In genomic region chr11:10975287-10975721, GRCh38 we compare ENCODE assay signal across 22 cellular contexts.
DNase-seq lines count a peak whose midpoint lies in the region; ATAC-seq and TF ChIP-seq lines count a peak whose summit lies in the region.
"Had no signal": no experiment of that assay in that cellular context is flagged by ENCODE, and none has a peak within 500 bp of the region (broad histone marks: within the 10 kb centered on the region; RNA-seq: fewer than 3 reads in every experiment).

No MANE protein-coding gene starts in this region.

- TF ChIP-seq CTCF in A673 (conservative IDR thresholded peaks at IDR 0.05; ENCODE audit: low read depth, low read length), result no peak
- no peak for TF ChIP-seq CTCF in ascending aorta (IDR thresholded peaks at IDR 0.05)

- POLR2A ChIA-PET in A673 (lab: Charles Lee; ENCODE audit: low non-redundant PET), result no interaction called here
- POLR2A ChIA-PET in CD8-positive, alpha-beta memory T cell (lab: Charles Lee), result no interaction called here

- H3K4me1 Mint-ChIP-seq in CD8-positive, alpha-beta memory T cell, result no peaks in the 10 kb centered on the region
- H3K4me1 Mint-ChIP-seq: activated T-helper 17 cell treated with anti-CD3 and anti-CD28 coated beads, Interleukin-2, amount 50 U/mL, for 72 hours had no signal

- H3K9me3 ChIP-seq in A673 (ENCODE audit: low read depth, low read length, poor library complexity, severe bottlenecking), result no peaks in the 10 kb centered on the region
- no peaks in the 10 kb centered on the region for H3K9me3 ChIP-seq in right cardiac atrium (ENCODE audit: control insufficient read depth, low read length)
- no peaks in the 10 kb centered on the region for H3K9me3 ChIP-seq in ascending aorta
- H3K9me3 ChIP-seq in CD8-positive, alpha-beta memory T cell (ENCODE audit: low read length), result no peaks in the 10 kb centered on the region
- H3K9me3 ChIP-seq: SJSA1 had no signal

- CTCF ChIA-PET in A673 (lab: Charles Lee), result no interaction called here
- CTCF ChIA-PET in CD8-positive, alpha-beta memory T cell (lab: Charles Lee), result interaction anchor here (1.5 kb wide), 1 partner anchor 31 kb away, joined by 3 read pairs; no protein-coding TSS in a partner anchor

- no peak overlapping the region for H3K27ac Mint-ChIP-seq in CD8-positive, alpha-beta memory T cell
- H3K27ac Mint-ChIP-seq: activated T-helper 17 cell treated with anti-CD3 and anti-CD28 coated beads, Interleukin-2, amount 50 U/mL, for 72 hours; stimulated activated naive CD8-positive, alpha-beta T cell treated with anti-CD3 and anti-CD28 coated beads, Interleukin-15, Interleukin-2, amounts not matched to agents 100 ng/mL and 50 ng/mL, for 24 hours; T-helper 2 cell treated with Interferon-gamma antibody and Interleukin-4, amounts not matched to agents 5 μg/mL and 100 μg/mL, for 36 hours had no signal

- no peaks in the 10 kb centered on the region for H3K4me1 ChIP-seq in A673 (ENCODE audit: insufficient read depth, low read length, poor library complexity, severe bottlenecking)
- no peaks in the 10 kb centered on the region for H3K4me1 ChIP-seq in right cardiac atrium (ENCODE audit: control insufficient read depth, insufficient read depth, low read length)
- H3K4me1 ChIP-seq in ascending aorta, result no peaks in the 10 kb centered on the region
- no peaks in the 10 kb centered on the region for H3K4me1 ChIP-seq in CD8-positive, alpha-beta memory T cell (ENCODE audit: insufficient read depth, low read length)

- DNase-seq in A673 (ENCODE audit: low spot score) (peak; percentile 27), DMS153 treated with DMSO at 0.1 percent for 48 hours (lab: John Stamatoyannopoulos, UW; ENCODE audit: unreplicated experiment) (peak; percentile 92), RPMI7951 (ENCODE audit: low read depth) (peak; percentile 27), right cardiac atrium (no peak), ascending aorta (ENCODE audit: low spot score in 2 of 2) (no peak), NCI-H510A treated with DMSO at 0.1 percent for 48 hours (lab: John Stamatoyannopoulos, UW) (no peak)
- no peak for DNase-seq in CD8-positive, alpha-beta memory T cell
- DNase-seq: activated CD4-positive, CD25-positive, alpha-beta regulatory T cell; glutamatergic neuron; HCEC 1CT; KBM-7; NCI-H1105; NCI-H446 treated with DMSO at 0.1 percent for 48 hours; occipital lobe; stimulated activated CD4-positive, alpha-beta T cell treated with anti-CD3 and anti-CD28 coated beads, Interleukin-1b, Interleukin-23, amount 100 ng/mL, for 48 hours had no signal

- no peak overlapping the region for H3K4me3 Mint-ChIP-seq in CD8-positive, alpha-beta memory T cell
- H3K4me3 Mint-ChIP-seq: activated T-helper 17 cell treated with anti-CD3 and anti-CD28 coated beads, Interleukin-2, amount 50 U/mL, for 72 hours; stimulated activated naive CD8-positive, alpha-beta T cell treated with anti-CD3 and anti-CD28 coated beads, Interleukin-15, Interleukin-2, amounts not matched to agents 100 ng/mL and 50 ng/mL, for 24 hours; T-helper 2 cell treated with Interferon-gamma antibody and Interleukin-4, amounts not matched to agents 5 μg/mL and 100 μg/mL, for 36 hours had no signal

- H3K9me3 Mint-ChIP-seq in CD8-positive, alpha-beta memory T cell, result no peaks in the 10 kb centered on the region
- H3K9me3 Mint-ChIP-seq: activated T-helper 17 cell treated with anti-CD3 and anti-CD28 coated beads, Interleukin-2, amount 50 U/mL, for 72 hours; stimulated activated naive CD8-positive, alpha-beta T cell treated with anti-CD3 and anti-CD28 coated beads, Interleukin-15, Interleukin-2, amounts not matched to agents 100 ng/mL and 50 ng/mL, for 24 hours; T-helper 2 cell treated with Interferon-gamma antibody and Interleukin-4, amounts not matched to agents 5 μg/mL and 100 μg/mL, for 36 hours had no signal

- BruUV-seq in A673 (replicated peaks; lab: Mats Ljungman, UMichigan), result no TSS peak

- no peak overlapping the region for H3K4me3 ChIP-seq in A673 (ENCODE audit: low read depth, low read length, poor library complexity, severe bottlenecking)
- H3K4me3 ChIP-seq in right cardiac atrium (ENCODE audit: low read length), result no peak overlapping the region
- no peak overlapping the region for H3K4me3 ChIP-seq in ascending aorta
- H3K4me3 ChIP-seq in CD8-positive, alpha-beta memory T cell (ENCODE audit: low read length), result no peak overlapping the region
- H3K4me3 ChIP-seq: cardiac muscle cell, esophagus muscularis mucosa, SJSA1 had no signal

- peak; percentile 59 to 70 for ATAC-seq in right cardiac atrium
- ATAC-seq in GM21576 (IDR thresholded peaks at IDR 0.05; ENCODE audit: unreplicated experiment), result no peak
- ATAC-seq: activated T-helper 17 cell treated with anti-CD3 and anti-CD28 coated beads, Interleukin-2, amount 50 U/mL, for 72 hours had no signal

- 19% methylated on average over 2 of the region's 2 CpGs for WGBS in right cardiac atrium

- no peaks in the 10 kb centered on the region for H3K36me3 ChIP-seq in A673 (ENCODE audit: insufficient read depth, low read length, poor library complexity, severe bottlenecking)
- no peaks in the 10 kb centered on the region for H3K36me3 ChIP-seq in ascending aorta
- H3K36me3 ChIP-seq in CD8-positive, alpha-beta memory T cell (ENCODE audit: insufficient read depth, low read length), result no peaks in the 10 kb centered on the region
- H3K36me3 ChIP-seq: cardiac muscle cell, esophagus muscularis mucosa, SJSA1 had no signal

- H3K27ac ChIP-seq in A673 (ENCODE audit: low read depth, low read length, poor library complexity, severe bottlenecking) (no peak overlapping the region), right cardiac atrium (ENCODE audit: low read length) (no peak overlapping the region), ascending aorta (no peak overlapping the region)
- no peak overlapping the region for H3K27ac ChIP-seq in CD8-positive, alpha-beta memory T cell (ENCODE audit: low read depth, low read length)
- H3K27ac ChIP-seq: cardiac muscle cell, esophagus muscularis mucosa, SJSA1 had no signal

- intact Hi-C loops in A673 (cut with micrococcal nuclease; ENCODE audit: unreplicated experiment) (no loop called here), right cardiac atrium (cut with DNase I) (no loop called here), ascending aorta (cut with DNase I) (no loop called here)

- no peaks in the 10 kb centered on the region for H3K27me3 ChIP-seq in A673 (replicated peaks; ENCODE audit: insufficient read depth, low read depth, low read length, poor library complexity)
- no peaks in the 10 kb centered on the region for H3K27me3 ChIP-seq in right cardiac atrium (ENCODE audit: control insufficient read depth, insufficient read depth)
- H3K27me3 ChIP-seq in ascending aorta, result no peaks in the 10 kb centered on the region
- H3K27me3 ChIP-seq in CD8-positive, alpha-beta memory T cell (ENCODE audit: insufficient read depth, low read length, poor library complexity, severe bottlenecking), result no peaks in the 10 kb centered on the region
- H3K27me3 ChIP-seq: cardiac muscle cell, esophagus muscularis mucosa, SJSA1 had no signal

- H3K36me3 Mint-ChIP-seq in CD8-positive, alpha-beta memory T cell, result no peaks in the 10 kb centered on the region

- H3K27me3 Mint-ChIP-seq in CD8-positive, alpha-beta memory T cell, result peaks cover 6 to 7% of the 10 kb centered on the region in 2 donors
- H3K27me3 Mint-ChIP-seq: stimulated activated naive CD8-positive, alpha-beta T cell treated with anti-CD3 and anti-CD28 coated beads, Interleukin-15, Interleukin-2, amounts not matched to agents 100 ng/mL and 50 ng/mL, for 24 hours had no signal

Comparison
In these comparisons a context has a peak if more than half of its experiments do, and no peak if none do; other contexts are left out.
1. DNase-seq: peak in A673 (single experiment), DMS153 treated with DMSO at 0.1 percent for 48 hours (single experiment) and RPMI7951 (single experiment); none in right cardiac atrium (0 of 3), ascending aorta (0 of 2), NCI-H510A treated with DMSO at 0.1 percent for 48 hours (single experiment) and CD8-positive, alpha-beta memory T cell (0 of 5).